Comparison of ENCODE assay signal across 4 cellular contexts in genomic region chr1:56774732-56775131, GRCh38. TPM values are rescaled to one million over a fixed set of nuclear protein-coding genes. Genes with fewer than 3 reads are reported as not detected.
"Had no signal": no experiment of that assay in that cellular context is flagged by ENCODE, and none has a peak within 500 bp of the region (broad histone marks: within the 10 kb centered on the region; RNA-seq: fewer than 3 reads in every experiment).

No MANE protein-coding gene starts in this region.

RNA-seq across cellular contexts. Expression of gene FYB2, which starts 44.5 kb away (rescaled TPM):
- total RNA-seq: subcutaneous adipose tissue, thoracic aorta, tibial nerve, vagina had no signal
